1 cellular context compared by ENCODE assay signal in genomic region chr1:109497449-109498160, GRCh38.
TF ChIP-seq lines count a peak whose summit lies in the region.

No MANE protein-coding gene starts in this region.

TF ChIP-seq in GM23338, 12 proteins besides CTCF, POLR2A, EP300 and RAD21 (continued from another document):
- TF ChIP-seq REST (IDR thresholded peaks at IDR 0.05; ENCODE audit: unreplicated experiment) (no peak), CREB1 (CRISPR knock-in tag; IDR thresholded peaks at IDR 0.05; ENCODE audit: low read depth) (no peak), ZNF114 (CRISPR knock-in tag; IDR thresholded peaks at IDR 0.05) (no peak), ETS1 (IDR thresholded peaks at IDR 0.05) (no peak), NANOG (IDR thresholded peaks at IDR 0.05; ENCODE audit: borderline replicate concordance) (no peak), ZNF462 (CRISPR knock-in tag; IDR thresholded peaks at IDR 0.05) (no peak), ZNF331 (CRISPR knock-in tag; IDR thresholded peaks at IDR 0.05; ENCODE audit: low read depth) (no peak), POLR2AphosphoS5 (IDR thresholded peaks at IDR 0.05; ENCODE audit: low read depth) (no peak)
